Comparison of ENCODE assay signal across 8 cellular contexts in genomic region chr16:70380919-70381603, GRCh38. TPM values are rescaled to one million over a fixed set of nuclear protein-coding genes. Genes with fewer than 3 reads are reported as not detected.
DNase-seq lines count a peak whose midpoint lies in the region; ATAC-seq and TF ChIP-seq lines count a peak whose summit lies in the region.

No MANE protein-coding gene starts in this region.

- DNase-seq in GM19240 (ENCODE audit: insufficient read length, low spot score) (peak; percentile 93), NCI-H526 treated with DMSO at 0.1 percent for 48 hours (lab: John Stamatoyannopoulos, UW) (peak; percentile 91), dermis microvascular lymphatic vessel endothelial cell (ENCODE audit: low read depth in 2 of 2) (peak; percentile 90 to 97)
- peak; percentile 82 to 95 for DNase-seq in activated CD4-positive, alpha-beta T cell treated with anti-CD3 and anti-CD28 coated beads, Interleukin-2, amount 50 U/mL, for 24 hours (ENCODE audit: low read depth in 1 of 2, low spot score in 1 of 2)
- peak; percentile 97 for DNase-seq in stimulated activated CD4-positive, alpha-beta T cell treated with anti-CD3 and anti-CD28 coated beads, Interleukin-4, amount 100 ng/mL, for 24 hours

- H3K27me3 ChIP-seq in BLaER1 treated with 17β-estradiol and CSF1 and Interleukin-3, amounts not matched to agents 10 nM and 100 nM, result no peaks in the 10 kb centered on the region
- H3K27me3 ChIP-seq in liver (ENCODE audit: control insufficient read depth in 4 of 4, insufficient read depth in 4 of 4, low read length in 3 of 4), result no peaks in the 10 kb centered on the region

- H3K4me2 ChIP-seq in BLaER1 treated with 17β-estradiol and CSF1 and Interleukin-3, amounts not matched to agents 10 nM and 100 nM, result peak overlapping the region; percentile 84 to 100 (median 96)

- no peaks in the 10 kb centered on the region for H3K9me3 ChIP-seq in BLaER1 treated with 17β-estradiol and CSF1 and Interleukin-3, amounts not matched to agents 10 nM and 100 nM (replicated peaks in 1 of 11)
- H3K9me3 ChIP-seq in liver (ENCODE audit: control insufficient read depth in 4 of 4, low read length in 3 of 4), result no peaks in the 10 kb centered on the region

- peak; percentile 19 to 47 for TF ChIP-seq RAD21 in liver (IDR thresholded peaks at IDR 0.05)

- H3K27ac ChIP-seq in BLaER1 treated with 17β-estradiol and CSF1 and Interleukin-3, amounts not matched to agents 10 nM and 100 nM, result peak overlapping the region; percentile 71 to 97 (median 91); a peak in 21 of 22 replicates
- H3K27ac ChIP-seq in liver (ENCODE audit: low read depth in 1 of 2, low read length in 2 of 2), result peak overlapping the region; percentile 59 to 60

- H3K4me3 ChIP-seq in BLaER1 treated with 17β-estradiol and CSF1 and Interleukin-3, amounts not matched to agents 10 nM and 100 nM, result peak overlapping the region; percentile 72 to 84 (median 77)
- H3K4me3 ChIP-seq in liver (ENCODE audit: low read depth in 1 of 3, low read length in 3 of 3), result peak overlapping the region; percentile 68 to 77 (median 73)

- peak overlapping the region; percentile 79 to 95 (median 88) for H3K9ac ChIP-seq in BLaER1 treated with 17β-estradiol and CSF1 and Interleukin-3, amounts not matched to agents 10 nM and 100 nM
- H3K9ac ChIP-seq in liver (ENCODE audit: low read depth in 1 of 2, low read length in 2 of 2), result peak overlapping the region; percentile 52 to 81

- ATAC-seq in HG03460 (IDR thresholded peaks at IDR 0.05; ENCODE audit: unreplicated experiment), result peak; percentile 86

- peaks cover 14 to 74% (median 54%) of the 10 kb centered on the region in 11 experiments for H3K36me3 ChIP-seq in BLaER1 treated with 17β-estradiol and CSF1 and Interleukin-3, amounts not matched to agents 10 nM and 100 nM
- H3K36me3 ChIP-seq in liver (ENCODE audit: control insufficient read depth in 4 of 4, insufficient read depth in 3 of 4, low read depth in 1 of 4, low read length in 3 of 4), result peaks cover 0 to 9% (median 4%) of the 10 kb centered on the region in 4 donors

- under 1% methylated on average over 52 of the region's 52 CpGs for WGBS in liver

- TF ChIP-seq CTCF in liver (IDR thresholded peaks at IDR 0.05; ENCODE audit: low read depth, low read length, missing input control), result no peak

- H3K4me1 ChIP-seq in BLaER1 treated with 17β-estradiol and CSF1 and Interleukin-3, amounts not matched to agents 10 nM and 100 nM, result peaks cover 27 to 51% (median 35%) of the 10 kb centered on the region in 10 experiments
- peaks cover 5 to 19% (median 10%) of the 10 kb centered on the region in 4 donors for H3K4me1 ChIP-seq in liver (ENCODE audit: control insufficient read depth in 4 of 4, insufficient read depth in 4 of 4, low read length in 3 of 4)

- H4K20me1 ChIP-seq in BLaER1 treated with 17β-estradiol and CSF1 and Interleukin-3, amounts not matched to agents 10 nM and 100 nM, result peaks cover 0 to 38% (median 22%) of the 10 kb centered on the region in 11 experiments; a peak in 18 of 22 replicates

TF ChIP-seq in liver, 16 proteins besides CTCF, POLR2A, EP300 and RAD21:
- TF ChIP-seq SP1 (IDR thresholded peaks at IDR 0.05) (peak; percentile 82), MAX (IDR thresholded peaks at IDR 0.05) (peak; percentile 98), TAF1 (conservative IDR thresholded peaks at IDR 0.05) (peak; percentile 77), YY1 (IDR thresholded peaks at IDR 0.05) (peak; percentile 82), ATF3 (IDR thresholded peaks at IDR 0.05) (no peak), GABPA (IDR thresholded peaks at IDR 0.05 in 1 of 2, conservative IDR thresholded peaks at IDR 0.05 in 1 of 2) (peak; percentile 57 to 88)

RNA-seq across cellular contexts. Expression of gene DDX19A, which starts 34.4 kb away (rescaled TPM):
- total RNA-seq in dermis microvascular lymphatic vessel endothelial cell (27.0 and 38.1 TPM in 2 replicates), liver (10 to 100 TPM; 18.9 to 27.8 TPM)
- polyA plus RNA-seq in liver, result 10 to 100 TPM; 15.9 to 18.1 TPM

RNA-seq across cellular contexts. Expression of gene ST3GAL2, which starts 57.8 kb away (rescaled TPM):
- total RNA-seq in dermis microvascular lymphatic vessel endothelial cell, result 35.9 and 42.1 TPM in 2 replicates
- 10 to 100 TPM; 16.1 to 53.1 TPM for total RNA-seq in liver
- 1 to 10 TPM; 3.9 to 9.8 TPM for polyA plus RNA-seq in liver

Comparison
In these comparisons a context has a peak if more than half of its experiments do, and no peak if none do; other contexts are left out.
1. Peak in every context shown above with its lines: DNase-seq, ATAC-seq, H3K4me3 ChIP-seq and H3K27ac ChIP-seq.